In the genomic region with DNA sequence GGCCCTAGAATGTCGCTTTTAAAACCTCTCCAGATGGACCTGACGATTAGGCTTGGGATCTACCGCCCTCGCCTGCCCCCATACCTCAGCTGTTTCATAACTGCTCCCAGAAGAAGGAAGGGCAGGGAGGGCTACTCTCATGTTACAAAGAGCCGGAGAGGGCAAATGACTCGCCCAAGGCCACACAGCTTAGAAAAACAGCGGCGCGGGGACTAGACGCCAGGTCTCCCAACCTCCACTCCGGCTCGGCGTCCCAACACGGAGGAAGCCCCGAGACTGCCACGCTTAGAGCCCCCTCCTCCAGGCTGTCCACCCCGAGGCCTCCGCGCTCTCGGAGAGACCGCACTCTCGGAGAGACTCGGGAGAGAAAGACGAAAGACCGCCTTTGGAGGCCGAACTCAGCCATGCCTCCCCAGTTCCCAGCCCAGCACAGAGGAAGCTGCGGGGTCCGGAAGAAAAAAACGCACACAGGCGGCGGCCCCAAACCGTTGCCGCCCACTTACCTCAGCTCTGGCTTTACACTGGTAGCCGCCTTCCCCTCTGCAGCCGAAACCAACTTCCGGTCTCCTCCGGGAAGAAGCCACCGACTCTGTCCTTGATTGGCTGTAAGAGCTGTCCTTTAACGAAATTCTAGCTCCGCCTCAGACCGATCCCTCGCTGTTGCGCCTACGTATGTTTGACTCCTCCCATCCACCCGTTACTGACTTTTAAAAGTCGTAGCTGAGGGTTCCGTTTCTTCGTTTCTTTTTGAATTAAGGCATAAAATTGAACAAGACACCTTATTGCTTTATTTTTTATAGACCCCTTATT, we compare ENCODE assay signal across 8 cellular contexts. TPM values are rescaled to one million over a fixed set of nuclear protein-coding genes. Genes with fewer than 3 reads are reported as not detected.
DNase-seq lines count a peak whose midpoint lies in the region; ATAC-seq and TF ChIP-seq lines count a peak whose summit lies in the region.

A gene with protein sequence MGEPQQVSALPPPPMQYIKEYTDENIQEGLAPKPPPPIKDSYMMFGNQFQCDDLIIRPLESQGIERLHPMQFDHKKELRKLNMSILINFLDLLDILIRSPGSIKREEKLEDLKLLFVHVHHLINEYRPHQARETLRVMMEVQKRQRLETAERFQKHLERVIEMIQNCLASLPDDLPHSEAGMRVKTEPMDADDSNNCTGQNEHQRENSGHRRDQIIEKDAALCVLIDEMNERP (minus strand): TSS at position 549 of the 810 bp plus-strand sequence. CDS start 3,434 bp downstream, outside the sequence.

- peaks cover 0 to 14% (median 0%) of the 10 kb centered on the region in 4 donors for H3K4me1 ChIP-seq in right lobe of liver

- DNase-seq in CD14-positive monocyte (ENCODE audit: low spot score) = peak; percentile 96
- DNase-seq in NCI-H82 (lab: John Stamatoyannopoulos, UW) = peak; percentile 99
- DNase-seq in activated CD4-positive, alpha-beta T cell treated with anti-CD3 and anti-CD28 coated beads, Interleukin-2, amount 50 U/mL, for 48 hours = peak; percentile 87 to 92
- DNase-seq in dorsolateral prefrontal cortex = peak; percentile 71 to 96 (median 94)
- peak; percentile 89 to 96 (median 94) for DNase-seq in right lobe of liver
- DNase-seq in stimulated activated CD4-positive, alpha-beta T cell treated with anti-CD3 and anti-CD28 coated beads, Interleukin-4, amount 100 ng/mL, for 4 hours = peak; percentile 75 to 94

- H3K36me3 ChIP-seq in right lobe of liver = peaks cover 0 to 12% (median 1%) of the 10 kb centered on the region in 4 donors

- peaks cover 26% of the 10 kb centered on the region for H3K4me1 Mint-ChIP-seq in CD14-positive monocyte

- H3K9me3 Mint-ChIP-seq in CD14-positive monocyte = no peaks in the 10 kb centered on the region

- H3K27me3 Mint-ChIP-seq in CD14-positive monocyte (ENCODE audit: low read depth in 3 of 3) = peaks cover 0 to 3% (median 0%) of the 10 kb centered on the region in 3 donors

- intact Hi-C loops in CD14-positive monocyte (cut with micrococcal nuclease) = loop anchor here (1.0 to 10.0 kb wide), 3 partner anchors 42 to 312 kb away; no protein-coding TSS in a partner anchor
- intact Hi-C loops in dorsolateral prefrontal cortex (cut with DNase I) = loop anchor here (2.0 to 10.0 kb wide), 4 partner anchors 122 to 602 kb away; a partner anchor contains a TSS
- intact Hi-C loops in right lobe of liver (cut with DNase I) = no loop called here

- WGBS in right lobe of liver (ENCODE audit: insufficient coverage, low coverage, low lambda C conversion rate, missing lambda C conversion rate) = under 1% methylated on average over 34 of the region's 48 CpGs

- peak; percentile 100 for ATAC-seq in GM19397 (IDR thresholded peaks at IDR 0.05; ENCODE audit: unreplicated experiment)
- peak; percentile 100 for ATAC-seq in HG03571 (IDR thresholded peaks at IDR 0.05; ENCODE audit: unreplicated experiment)
- peak; percentile 98 to 100 (median 99) for ATAC-seq in right lobe of liver

- peak within 1 kb of the TSS; percentile 94 to 99 for H3K4me3 Mint-ChIP-seq in CD14-positive monocyte

- peaks cover 22 to 29% of the 10 kb centered on the region in 2 donors for H3K36me3 Mint-ChIP-seq in CD14-positive monocyte

- peak; percentile 85 for TF ChIP-seq POLR2A in right lobe of liver (IDR thresholded peaks at IDR 0.05)

- no peak for TF ChIP-seq CTCF in CD14-positive monocyte (IDR thresholded peaks at IDR 0.05)
- TF ChIP-seq CTCF in dorsolateral prefrontal cortex (IDR thresholded peaks at IDR 0.05 in 54 of 56, conservative IDR thresholded peaks at IDR 0.05 in 2 of 56; ENCODE audit: low read depth in 1 of 56, partially characterized antibody in 56 of 56) = peak in 14 of 56 donors; percentile 4 to 44 (median 28)
- TF ChIP-seq CTCF in right lobe of liver (IDR thresholded peaks at IDR 0.05) = no peak

- H3K27ac ChIP-seq in dorsolateral prefrontal cortex = peak within 1 kb of the TSS; percentile 52 to 98 (median 89)
- H3K27ac ChIP-seq in right lobe of liver = peak within 1 kb of the TSS; percentile 84 to 89 (median 85)

- peak within 1 kb of the TSS; percentile 96 to 100 (median 98) for H3K27ac Mint-ChIP-seq in CD14-positive monocyte

- H3K27me3 ChIP-seq in dorsolateral prefrontal cortex (no peaks in the 10 kb centered on the region), right lobe of liver (no peaks in the 10 kb centered on the region)

- H3K9me3 ChIP-seq in right lobe of liver = no peaks in the 10 kb centered on the region

- peak within 1 kb of the TSS; percentile 63 to 100 (median 94) for H3K4me3 ChIP-seq in dorsolateral prefrontal cortex
- H3K4me3 ChIP-seq in right lobe of liver = peak within 1 kb of the TSS; percentile 63 to 97 (median 85)

RNA-seq across cellular contexts. Expression of the gene that starts here (rescaled TPM):
- polyA plus RNA-seq in CD14-positive monocyte = 10 to 100 TPM; 11.9 to 13.0 TPM
- total RNA-seq in dorsolateral prefrontal cortex = 10 to 100 TPM; 10.1 to 23.5 (median 15.7) TPM
- 1 to 10 TPM; 3.5 to 6.1 (median 5.2) TPM for total RNA-seq in right lobe of liver

Comparison
In these comparisons a context has a peak if more than half of its experiments do, and no peak if none do; other contexts are left out.
1. Peak in every context shown above with its lines: DNase-seq, ATAC-seq, H3K4me3 ChIP-seq and H3K27ac ChIP-seq.
2. intact Hi-C loops: an anchor here in CD14-positive monocyte (1.0 to 10.0 kb wide) and dorsolateral prefrontal cortex (2.0 to 10.0 kb wide); none called in right lobe of liver.